In genomic region chrX:133981908-133982307, GRCh38 we compare ENCODE assay signal across 21 cellular contexts. TPM values are rescaled to one million over a fixed set of nuclear protein-coding genes. Genes with fewer than 3 reads are reported as not detected.
"Had no signal": no experiment of that assay in that cellular context is flagged by ENCODE, and none has a peak within 500 bp of the region (broad histone marks: within the 10 kb centered on the region; RNA-seq: fewer than 3 reads in every experiment).

No MANE protein-coding gene starts in this region.

- DNase-seq: activated CD4-positive, alpha-beta T cell treated with anti-CD3 and anti-CD28 coated beads, Interleukin-2, amount 50 U/mL, for 1 hour; activated CD8-positive, alpha-beta memory T cell treated with anti-CD3 and anti-CD28 coated beads, Interleukin-2, amount 50 U/mL, for 4 hours; activated naive CD4-positive, alpha-beta T cell treated with anti-CD3 and anti-CD28 coated beads, Interleukin-2, amount 10 ng/mL, durations not matched to agents 7 days and 5 days; activated naive CD8-positive, alpha-beta T cell treated with anti-CD3 and anti-CD28 coated beads, Interleukin-2, amount 50 U/mL, for 24 hours; activated T-cell treated with anti-CD3 and anti-CD28 coated beads, Interleukin-2, amount 50 U/mL, for 4 hours; aorta; cortex of kidney; effector CD4-positive, alpha-beta T cell; hippocampal formation; lower lobe of right lung; natural killer cell; right cardiac atrium; small intestine; stimulated activated CD4-positive, alpha-beta T cell treated with anti-CD3 and anti-CD28 coated beads, Interleukin-15, amount 100 ng/mL, for 24 hours; stimulated activated CD4-positive, alpha-beta T cell treated with anti-CD3 and anti-CD28 coated beads, Interleukin-4, amount 100 ng/mL, for 1 hour; stimulated activated naive CD8-positive, alpha-beta T cell treated with anti-CD3 and anti-CD28 coated beads, Interleukin-15, amount 100 ng/mL, for 72 hours; T1000; trophoblast cell had no signal

- ATAC-seq: activated naive CD8-positive, alpha-beta T cell treated with anti-CD3 and anti-CD28 coated beads, Interleukin-2, amount 50 U/mL, for 24 hours; activated T-cell treated with anti-CD3 and anti-CD28 coated beads, Interleukin-2, amount 50 U/mL, for 4 hours; esophagus mucosa; lower lobe of right lung; natural killer cell; right cardiac atrium; stimulated activated naive CD8-positive, alpha-beta T cell treated with anti-CD3 and anti-CD28 coated beads, Interleukin-15, amount 100 ng/mL, for 72 hours had no signal

- H3K4me3 ChIP-seq: breast epithelium, lower lobe of right lung, prostate gland had no signal

- H3K4me1 Mint-ChIP-seq: activated naive CD8-positive, alpha-beta T cell treated with anti-CD3 and anti-CD28 coated beads, Interleukin-2, amount 50 U/mL, for 24 hours had no signal

- H3K36me3 ChIP-seq: breast epithelium, lower lobe of right lung, prostate gland had no signal

- H3K36me3 Mint-ChIP-seq: natural killer cell had no signal

- H3K4me1 ChIP-seq: breast epithelium, lower lobe of right lung, prostate gland had no signal

- H3K9me3 Mint-ChIP-seq: activated naive CD4-positive, alpha-beta T cell treated with anti-CD3 and anti-CD28 coated beads, Interleukin-2, amount 10 ng/mL, durations not matched to agents 7 days and 5 days; activated naive CD8-positive, alpha-beta T cell treated with anti-CD3 and anti-CD28 coated beads, Interleukin-2, amount 50 U/mL, for 24 hours; activated T-cell treated with anti-CD3 and anti-CD28 coated beads, Interleukin-2, amount 50 U/mL, for 4 hours; natural killer cell; stimulated activated naive CD8-positive, alpha-beta T cell treated with anti-CD3 and anti-CD28 coated beads, Interleukin-15, amount 100 ng/mL, for 72 hours had no signal

- H3K27ac Mint-ChIP-seq: activated naive CD4-positive, alpha-beta T cell treated with anti-CD3 and anti-CD28 coated beads, Interleukin-2, amount 10 ng/mL, durations not matched to agents 7 days and 5 days; activated naive CD8-positive, alpha-beta T cell treated with anti-CD3 and anti-CD28 coated beads, Interleukin-2, amount 50 U/mL, for 24 hours; natural killer cell; stimulated activated naive CD8-positive, alpha-beta T cell treated with anti-CD3 and anti-CD28 coated beads, Interleukin-15, amount 100 ng/mL, for 72 hours had no signal

- H3K27ac ChIP-seq: lower lobe of right lung, prostate gland had no signal

- H3K9me3 ChIP-seq: breast epithelium, lower lobe of right lung, prostate gland had no signal

- H3K4me3 Mint-ChIP-seq: activated naive CD4-positive, alpha-beta T cell treated with anti-CD3 and anti-CD28 coated beads, Interleukin-2, amount 10 ng/mL, durations not matched to agents 7 days and 5 days; activated naive CD8-positive, alpha-beta T cell treated with anti-CD3 and anti-CD28 coated beads, Interleukin-2, amount 50 U/mL, for 24 hours; activated T-cell treated with anti-CD3 and anti-CD28 coated beads, Interleukin-2, amount 50 U/mL, for 4 hours; natural killer cell; stimulated activated naive CD8-positive, alpha-beta T cell treated with anti-CD3 and anti-CD28 coated beads, Interleukin-15, amount 100 ng/mL, for 72 hours had no signal

RNA-seq across cellular contexts. Expression of gene GPC3, which starts 3.5 kb away (rescaled TPM):
- total RNA-seq: natural killer cell had no signal
